In genomic region chr14:96734076-96734622, GRCh38 we compare ENCODE assay signal across 29 cellular contexts.
DNase-seq lines count a peak whose midpoint lies in the region; ATAC-seq and TF ChIP-seq lines count a peak whose summit lies in the region.
"Had no signal": no experiment of that assay in that cellular context is flagged by ENCODE, and none has a peak within 500 bp of the region (broad histone marks: within the 10 kb centered on the region; RNA-seq: fewer than 3 reads in every experiment).

No MANE protein-coding gene starts in this region.

- H3K36me3 Mint-ChIP-seq in nephron progenitor cell (ENCODE audit: low read depth) = no peaks in the 10 kb centered on the region
- H3K36me3 Mint-ChIP-seq: CD8-positive, alpha-beta memory T cell; IgD-negative memory B cell had no signal

- no peaks in the 10 kb centered on the region for H3K9me2 ChIP-seq in PC-3 (replicated peaks; ENCODE audit: low read length)

- no peak overlapping the region for H3K4ac ChIP-seq in neuronal stem cell (ENCODE audit: low read length)

- no peaks in the 10 kb centered on the region for H3F3A ChIP-seq in PC-3 (ENCODE audit: low read length, unreplicated experiment)

- no peak overlapping the region for H3K4me3 Mint-ChIP-seq in nephron progenitor cell
- H3K4me3 Mint-ChIP-seq: B cell; CD8-positive, alpha-beta memory T cell; IgD-negative memory B cell; T-helper 1 cell treated with Interleukin-12 subunit alpha and Interleukin-12 subunit beta and Interleukin-4 antibody, amounts not matched to agents 30 μg/mL and 1 μg/mL, for 36 hours had no signal

- H3K27me3 Mint-ChIP-seq in nephron progenitor cell (ENCODE audit: low read depth, poor library complexity) = peaks cover 21% of the 10 kb centered on the region

- no peaks in the 10 kb centered on the region for H3K79me2 ChIP-seq in PC-3 (ENCODE audit: low read length)

- H2AFZ ChIP-seq in PC-3 (ENCODE audit: low read length) (no peak overlapping the region), neuronal stem cell (ENCODE audit: low read length) (no peak overlapping the region)

- no peak overlapping the region for H2BK5ac ChIP-seq in neuronal stem cell (ENCODE audit: low read length)

- H3K9me3 ChIP-seq in PC-3 (ENCODE audit: low read length) (no peaks in the 10 kb centered on the region), neuronal stem cell (replicated peaks in 1 of 2; ENCODE audit: control insufficient read depth in 2 of 2, insufficient read depth in 1 of 2, low read depth in 1 of 2, low read length in 2 of 2) (no peaks in the 10 kb centered on the region)
- H3K9me3 ChIP-seq: HAP-1 had no signal

- POLR2A ChIA-PET in PC-3 (lab: Charles Lee; ENCODE audit: unreplicated experiment) = no interaction called here

- WGBS in neuronal stem cell (ENCODE audit: extremely low coverage in 2 of 2, insufficient read length in 2 of 2, insufficient replicate concordance in 1 of 2), 2 donors = no CpG with 5 or more reads among the region's 7 CpGs

- H3K9ac ChIP-seq in PC-3 (ENCODE audit: low read length) (no peak overlapping the region), neuronal stem cell (ENCODE audit: low read depth, low read length, poor library complexity) (no peak overlapping the region)
- H3K9ac ChIP-seq: KMS-11 had no signal

- no peak overlapping the region for H3K18ac ChIP-seq in neuronal stem cell (ENCODE audit: low read length)

- DNase-seq in COLO668 (lab: John Stamatoyannopoulos, UW; ENCODE audit: unreplicated experiment) (peak; percentile 44), DMS53 (lab: John Stamatoyannopoulos, UW) (peak; percentile 89), PC-3 (no peak), neuronal stem cell (ENCODE audit: low spot score) (no peak), nephron progenitor cell (no peak)
- no peak for DNase-seq in stimulated activated CD8-positive, alpha-beta memory T cell treated with anti-CD3 and anti-CD28 coated beads, Interleukin-4, amount 100 ng/mL, for 48 hours
- DNase-seq: Calu3; CD8-positive, alpha-beta memory T cell; DMS79; EL; GDM1; GOT3; MM.1S; NCI-H1694 treated with DMSO at 0.1 percent for 48 hours; NCI-H2081; NCI-H2227 treated with DMSO at 0.1 percent for 48 hours; NCI-H526 treated with DMSO at 0.1 percent for 48 hours; NK-92 treated with Interleukin-12 subunit alpha and Interleukin-12 subunit beta, amount 100 ng/mL, for 24 hours; Right ventricle myocardium superior; RPMI8226 had no signal

- no peak overlapping the region for H2BK12ac ChIP-seq in neuronal stem cell (ENCODE audit: low read length)

- peak overlapping the region; percentile 64 for H3K14ac ChIP-seq in neuronal stem cell (ENCODE audit: low read length)

- no peak for TF ChIP-seq CTCF in PC-3 (conservative IDR thresholded peaks at IDR 0.05; ENCODE audit: low read depth, low read length)
- TF ChIP-seq CTCF in nephron progenitor cell (IDR thresholded peaks at IDR 0.05) = no peak

- H3K27ac Mint-ChIP-seq in nephron progenitor cell = no peak overlapping the region
- H3K27ac Mint-ChIP-seq: B cell; CD8-positive, alpha-beta memory T cell; IgD-negative memory B cell; T-helper 1 cell treated with Interleukin-12 subunit alpha and Interleukin-12 subunit beta and Interleukin-4 antibody, amounts not matched to agents 30 μg/mL and 1 μg/mL, for 36 hours had no signal

- no peak overlapping the region for H3K23ac ChIP-seq in neuronal stem cell (ENCODE audit: low read depth, low read length, poor library complexity)

- no TSS peak for BruUV-seq in PC-3 (replicated peaks; lab: Mats Ljungman, UMichigan)

- no peak overlapping the region for H3K4me3 ChIP-seq in PC-3 (ENCODE audit: low read length)
- no peak overlapping the region for H3K4me3 ChIP-seq in neuronal stem cell (ENCODE audit: low read length in 2 of 2)
- H3K4me3 ChIP-seq: GM12878, HAP-1, SK-N-MC had no signal

- no peak overlapping the region for H2BK15ac ChIP-seq in neuronal stem cell (ENCODE audit: low read length)

- H2AK5ac ChIP-seq in neuronal stem cell (ENCODE audit: low read depth, low read length) = no peak overlapping the region

- H4K91ac ChIP-seq in neuronal stem cell (ENCODE audit: low read depth, low read length, poor library complexity) = no peak overlapping the region

- ATAC-seq in PC-3 (peak; percentile 40; the same call in 1 of the 2 replicates), HG02973 (IDR thresholded peaks at IDR 0.05; ENCODE audit: unreplicated experiment) (no peak)
- ATAC-seq: GM12878 had no signal

- H3K4me1 ChIP-seq in PC-3 (ENCODE audit: insufficient read depth, low read length) = no peaks in the 10 kb centered on the region
- no peaks in the 10 kb centered on the region for H3K4me1 ChIP-seq in neuronal stem cell (ENCODE audit: control insufficient read depth in 2 of 2, insufficient read depth in 1 of 2, low read depth in 1 of 2, low read length in 2 of 2)

- H3K27me3 ChIP-seq in PC-3 (ENCODE audit: low read length) (peaks cover 100% of the 10 kb centered on the region), neuronal stem cell (ENCODE audit: control insufficient read depth in 3 of 3, insufficient read depth in 3 of 3, low read depth in 1 of 3, low read length in 3 of 3) (peaks cover 0 to 53% (median 0%) of the 10 kb centered on the region in 3 experiments)

- CTCF ChIA-PET in PC-3 (lab: Charles Lee) = no interaction called here

- H3K9me3 Mint-ChIP-seq in nephron progenitor cell = no peaks in the 10 kb centered on the region
- H3K9me3 Mint-ChIP-seq: CD8-positive, alpha-beta memory T cell; IgD-negative memory B cell; T-helper 1 cell treated with Interleukin-12 subunit alpha and Interleukin-12 subunit beta and Interleukin-4 antibody, amounts not matched to agents 30 μg/mL and 1 μg/mL, for 36 hours had no signal

- H4K20me1 ChIP-seq in PC-3 (ENCODE audit: low read length) = no peaks in the 10 kb centered on the region

- intact Hi-C loops in PC-3 (cut with micrococcal nuclease) = no loop called here

- H3K4me1 Mint-ChIP-seq in nephron progenitor cell = peaks cover 60% of the 10 kb centered on the region

- H3K79me1 ChIP-seq in neuronal stem cell (ENCODE audit: low read depth, low read length) = no peaks in the 10 kb centered on the region

- H4K8ac ChIP-seq in neuronal stem cell (ENCODE audit: low read depth, low read length) = no peak overlapping the region

- H3K36me3 ChIP-seq in PC-3 (ENCODE audit: low read depth, low read length) (no peaks in the 10 kb centered on the region), neuronal stem cell (replicated peaks in 1 of 2; ENCODE audit: control insufficient read depth in 2 of 2, insufficient read depth in 2 of 2, low read length in 2 of 2) (no peaks in the 10 kb centered on the region)
- H3K36me3 ChIP-seq: HAP-1 had no signal

- H2BK120ac ChIP-seq in neuronal stem cell (ENCODE audit: low read depth, low read length) = no peak overlapping the region

- no peak overlapping the region for H3K27ac ChIP-seq in PC-3 (ENCODE audit: low read length)
- no peak overlapping the region for H3K27ac ChIP-seq in neuronal stem cell (replicated peaks; ENCODE audit: low read length)
- H3K27ac ChIP-seq: C4-2B, KMS-11, SK-N-MC had no signal

- H3K4me2 ChIP-seq in PC-3 (ENCODE audit: low read length) = no peak overlapping the region
- H3K4me2 ChIP-seq in neuronal stem cell (ENCODE audit: insufficient read depth, low read length, poor library complexity, severe bottlenecking) = no peak overlapping the region
- H3K4me2 ChIP-seq: KMS-11 had no signal

Comparison
In these comparisons a context has a peak if more than half of its experiments do, and no peak if none do; other contexts are left out.
1. DNase-seq: peak in COLO668 (single experiment) and DMS53 (single experiment); none in PC-3 (single experiment), neuronal stem cell (single experiment), stimulated activated CD8-positive, alpha-beta memory T cell treated with anti-CD3 and anti-CD28 coated beads, Interleukin-4, amount 100 ng/mL, for 48 hours (single experiment) and nephron progenitor cell (single experiment).